Comparison of ENCODE assay signal across 8 cellular contexts in genomic region chr5:176611435-176611834, GRCh38. TPM values are rescaled to one million over a fixed set of nuclear protein-coding genes. Genes with fewer than 3 reads are reported as not detected.
DNase-seq lines count a peak whose midpoint lies in the region; ATAC-seq lines count a peak whose summit lies in the region.

No MANE protein-coding gene starts in this region.

- no peaks in the 10 kb centered on the region for H3K9me3 Mint-ChIP-seq in activated naive CD8-positive, alpha-beta T cell treated with anti-CD3 and anti-CD28 coated beads for 36 hours

- H3K27me3 Mint-ChIP-seq in activated naive CD8-positive, alpha-beta T cell treated with anti-CD3 and anti-CD28 coated beads for 36 hours = peaks cover 50% of the 10 kb centered on the region

- H3K27ac Mint-ChIP-seq in activated naive CD8-positive, alpha-beta T cell treated with anti-CD3 and anti-CD28 coated beads for 36 hours = no peak overlapping the region

- no peak overlapping the region for H3K4me3 Mint-ChIP-seq in activated naive CD8-positive, alpha-beta T cell treated with anti-CD3 and anti-CD28 coated beads for 36 hours

- intact Hi-C loops in left ventricle myocardium superior (cut with micrococcal nuclease) = no loop called here

- ATAC-seq in left ventricle myocardium superior (no peak), HG03095 (IDR thresholded peaks at IDR 0.05; ENCODE audit: unreplicated experiment) (no peak), GM21381 (IDR thresholded peaks at IDR 0.05; ENCODE audit: unreplicated experiment) (no peak)

- DNase-seq in GM04504 (ENCODE audit: low read depth) (peak; percentile 66), NOMO-1 treated with dmso at 0.1 percent for 144 hours (lab: John Stamatoyannopoulos, UW; ENCODE audit: unreplicated experiment) (peak; percentile 66), left ventricle myocardium superior (peak; percentile 85), NCI-H1092 treated with DMSO at 0.1 percent for 48 hours (lab: John Stamatoyannopoulos, UW) (no peak)
- DNase-seq in activated naive CD8-positive, alpha-beta T cell treated with anti-CD3 and anti-CD28 coated beads for 36 hours = peak; percentile 55
- peak; percentile 25 to 54 (median 49) for DNase-seq in stimulated activated CD4-positive, alpha-beta T cell treated with anti-CD3 and anti-CD28 coated beads, Interleukin-12 subunit alpha, Interleukin-12 subunit beta, amount 100 ng/mL, for 48 hours (ENCODE audit: low read depth in 2 of 3, low spot score in 1 of 3)

- H3K36me3 Mint-ChIP-seq in activated naive CD8-positive, alpha-beta T cell treated with anti-CD3 and anti-CD28 coated beads for 36 hours = no peaks in the 10 kb centered on the region

- H3K4me1 Mint-ChIP-seq in activated naive CD8-positive, alpha-beta T cell treated with anti-CD3 and anti-CD28 coated beads for 36 hours = peaks cover 9% of the 10 kb centered on the region

RNA-seq across cellular contexts. Expression of gene GPRIN1, which starts 1.5 kb away (rescaled TPM):
- total RNA-seq in activated naive CD8-positive, alpha-beta T cell treated with anti-CD3 and anti-CD28 coated beads for 36 hours = 1 to 10 TPM; 1.5 to 1.7 TPM
- total RNA-seq in left ventricle myocardium superior = 0.50 TPM

RNA-seq across cellular contexts. Expression of gene SNCB, which starts 18.9 kb away (rescaled TPM):
- total RNA-seq in activated naive CD8-positive, alpha-beta T cell treated with anti-CD3 and anti-CD28 coated beads for 36 hours = under 1 TPM; 0.46 to 0.80 TPM
- total RNA-seq in left ventricle myocardium superior = not detected

RNA-seq across cellular contexts. Expression of gene EIF4E1B, which starts 19.0 kb away (rescaled TPM):
- total RNA-seq in activated naive CD8-positive, alpha-beta T cell treated with anti-CD3 and anti-CD28 coated beads for 36 hours = not detected
- total RNA-seq in left ventricle myocardium superior = not detected

RNA-seq across cellular contexts. Expression of gene TSPAN17, which starts 35.8 kb away (rescaled TPM):
- total RNA-seq in activated naive CD8-positive, alpha-beta T cell treated with anti-CD3 and anti-CD28 coated beads for 36 hours = 10 to 100 TPM; 25.3 to 28.6 TPM
- 31.7 TPM for total RNA-seq in left ventricle myocardium superior
